ENCODE assay signal across 21 cellular contexts in the genomic region with DNA sequence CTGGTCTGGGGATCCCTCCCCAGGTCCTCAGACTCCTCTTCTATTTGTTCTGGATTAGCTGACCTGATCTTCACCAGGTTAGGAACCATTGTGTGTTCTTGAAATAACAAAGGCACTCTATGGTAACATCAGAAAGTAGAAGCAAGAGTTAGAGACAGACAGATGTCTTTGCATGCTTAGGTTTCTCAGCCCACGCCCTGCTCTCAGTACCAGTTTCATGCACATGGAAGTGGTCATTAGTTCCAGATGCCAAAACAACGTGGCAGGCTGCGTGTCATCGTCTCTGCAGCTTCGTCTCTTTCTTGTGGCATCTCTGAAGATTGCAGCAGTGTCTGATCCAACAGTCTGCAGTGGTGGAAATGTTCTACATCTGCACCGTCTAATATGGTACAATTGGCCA.
"Had no signal": no experiment of that assay in that cellular context is flagged by ENCODE, and none has a peak within 500 bp of the region (broad histone marks: within the 10 kb centered on the region; RNA-seq: fewer than 3 reads in every experiment).

No MANE protein-coding gene starts in this region.

- DNase-seq: cortex of kidney; dorsolateral prefrontal cortex; effector CD8-positive, alpha-beta T cell; heart left ventricle; hippocampal formation; kidney glomerular epithelial cell; mammary epithelial cell; mucosa of descending colon; natural killer cell; occipital lobe; sigmoid colon; stimulated activated CD4-positive, alpha-beta T cell treated with anti-CD3 and anti-CD28 coated beads, Interleukin-2, amount 100 ng/mL, for 24 hours; stimulated activated CD4-positive, alpha-beta T cell treated with anti-CD3 and anti-CD28 coated beads, Interleukin-4, amount 100 ng/mL, for 4 hours; stimulated activated naive B cell treated with anti-CD40 and anti-IgM and Interleukin-4, amounts not matched to agents 10 μg/mL and 1 μg/mL and 100 μg/mL, for 72 hours; stimulated activated naive CD8-positive, alpha-beta T cell treated with anti-CD3 and anti-CD28 coated beads, Interleukin-15, amount 100 ng/mL, for 72 hours; testis; upper lobe of right lung had no signal

- H3K4me1 ChIP-seq: heart left ventricle, sigmoid colon, testis, tibial nerve, upper lobe of right lung, vagina had no signal

- H3K36me3 ChIP-seq: heart left ventricle, sigmoid colon, tibial nerve, upper lobe of right lung, vagina had no signal

- H3K27ac ChIP-seq: dorsolateral prefrontal cortex, heart left ventricle, sigmoid colon, skin epidermis, testis, tibial nerve, upper lobe of right lung, vagina had no signal

- ATAC-seq: heart left ventricle; mucosa of descending colon; natural killer cell; stimulated activated naive B cell treated with anti-CD40 and anti-IgM and Interleukin-4, amounts not matched to agents 10 μg/mL and 1 μg/mL and 100 μg/mL, for 72 hours; stimulated activated naive CD8-positive, alpha-beta T cell treated with anti-CD3 and anti-CD28 coated beads, Interleukin-15, amount 100 ng/mL, for 72 hours; upper lobe of right lung had no signal

- H3K27me3 ChIP-seq: dorsolateral prefrontal cortex, heart left ventricle, sigmoid colon, testis, tibial nerve, upper lobe of right lung, vagina had no signal

- H3K9me3 ChIP-seq: heart left ventricle, mucosa of descending colon, sigmoid colon, testis, tibial nerve, upper lobe of right lung, vagina had no signal

- H3K27ac Mint-ChIP-seq: natural killer cell; stimulated activated naive B cell treated with anti-CD40 and anti-IgM and Interleukin-4, amounts not matched to agents 10 μg/mL and 1 μg/mL and 100 μg/mL, for 72 hours; stimulated activated naive CD8-positive, alpha-beta T cell treated with anti-CD3 and anti-CD28 coated beads, Interleukin-15, amount 100 ng/mL, for 72 hours had no signal

- H3K4me3 ChIP-seq: dorsolateral prefrontal cortex, heart left ventricle, mucosa of descending colon, sigmoid colon, skin epidermis, testis, tibial nerve, upper lobe of right lung, vagina had no signal

- H3K9me3 Mint-ChIP-seq: stimulated activated naive B cell treated with anti-CD40 and anti-IgM and Interleukin-4, amounts not matched to agents 10 μg/mL and 1 μg/mL and 100 μg/mL, for 72 hours; stimulated activated naive CD8-positive, alpha-beta T cell treated with anti-CD3 and anti-CD28 coated beads, Interleukin-15, amount 100 ng/mL, for 72 hours had no signal

- H3K27me3 Mint-ChIP-seq: stimulated activated naive B cell treated with anti-CD40 and anti-IgM and Interleukin-4, amounts not matched to agents 10 μg/mL and 1 μg/mL and 100 μg/mL, for 72 hours; stimulated activated naive CD8-positive, alpha-beta T cell treated with anti-CD3 and anti-CD28 coated beads, Interleukin-15, amount 100 ng/mL, for 72 hours had no signal

- H3K4me1 Mint-ChIP-seq: natural killer cell; stimulated activated naive B cell treated with anti-CD40 and anti-IgM and Interleukin-4, amounts not matched to agents 10 μg/mL and 1 μg/mL and 100 μg/mL, for 72 hours; stimulated activated naive CD8-positive, alpha-beta T cell treated with anti-CD3 and anti-CD28 coated beads, Interleukin-15, amount 100 ng/mL, for 72 hours had no signal

- H3K4me3 Mint-ChIP-seq: natural killer cell; neural crest cell; stimulated activated naive B cell treated with anti-CD40 and anti-IgM and Interleukin-4, amounts not matched to agents 10 μg/mL and 1 μg/mL and 100 μg/mL, for 72 hours; stimulated activated naive CD8-positive, alpha-beta T cell treated with anti-CD3 and anti-CD28 coated beads, Interleukin-15, amount 100 ng/mL, for 72 hours had no signal

- H3K36me3 Mint-ChIP-seq: natural killer cell; stimulated activated naive B cell treated with anti-CD40 and anti-IgM and Interleukin-4, amounts not matched to agents 10 μg/mL and 1 μg/mL and 100 μg/mL, for 72 hours had no signal
